1 cellular context compared by ENCODE assay signal in the genomic region with DNA sequence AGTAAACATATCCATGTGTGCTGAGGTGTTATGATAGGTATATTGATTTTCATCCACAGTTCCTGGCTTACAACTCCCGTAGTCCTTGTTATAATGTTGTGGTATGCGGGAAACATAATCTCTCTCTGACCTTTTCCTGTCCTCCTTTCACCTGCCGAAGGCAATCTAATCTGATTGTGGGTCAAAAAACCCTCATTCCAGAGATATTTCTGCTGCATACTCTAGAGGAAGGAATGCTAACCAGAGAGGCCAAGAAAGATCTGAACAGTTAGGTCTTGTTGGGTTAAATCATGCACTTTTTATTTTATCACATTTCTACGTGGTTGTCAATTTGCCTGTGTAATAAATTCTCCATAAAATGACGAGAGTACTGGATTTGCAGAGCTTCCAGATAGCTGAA.
TF ChIP-seq lines count a peak whose summit lies in the region.

No MANE protein-coding gene starts in this region.

TF ChIP-seq in SK-N-SH, 30 proteins besides CTCF, POLR2A, EP300 and RAD21 (continued from another document):
- TF ChIP-seq IRF3 (IDR thresholded peaks at IDR 0.05; ENCODE audit: low read depth, low read length) (no peak), FOSL2 (IDR thresholded peaks at IDR 0.05; ENCODE audit: borderline replicate concordance, low read depth) (no peak), CHD2 (IDR thresholded peaks at IDR 0.05; ENCODE audit: low read length, partially characterized antibody) (no peak), MAX (IDR thresholded peaks at IDR 0.05; ENCODE audit: low read depth) (no peak), NFIC (IDR thresholded peaks at IDR 0.05; ENCODE audit: borderline replicate concordance) (no peak), GABPA (IDR thresholded peaks at IDR 0.05; ENCODE audit: low read depth) (no peak), FOXM1 (IDR thresholded peaks at IDR 0.05; ENCODE audit: low read depth) (no peak), RCOR1 (IDR thresholded peaks at IDR 0.05; ENCODE audit: low read length) (no peak), ELF1 (IDR thresholded peaks at IDR 0.05) (no peak), JUND (IDR thresholded peaks at IDR 0.05) (no peak), TCF12 (IDR thresholded peaks at IDR 0.05) (no peak)
- TF ChIP-seq, protein P1, sequence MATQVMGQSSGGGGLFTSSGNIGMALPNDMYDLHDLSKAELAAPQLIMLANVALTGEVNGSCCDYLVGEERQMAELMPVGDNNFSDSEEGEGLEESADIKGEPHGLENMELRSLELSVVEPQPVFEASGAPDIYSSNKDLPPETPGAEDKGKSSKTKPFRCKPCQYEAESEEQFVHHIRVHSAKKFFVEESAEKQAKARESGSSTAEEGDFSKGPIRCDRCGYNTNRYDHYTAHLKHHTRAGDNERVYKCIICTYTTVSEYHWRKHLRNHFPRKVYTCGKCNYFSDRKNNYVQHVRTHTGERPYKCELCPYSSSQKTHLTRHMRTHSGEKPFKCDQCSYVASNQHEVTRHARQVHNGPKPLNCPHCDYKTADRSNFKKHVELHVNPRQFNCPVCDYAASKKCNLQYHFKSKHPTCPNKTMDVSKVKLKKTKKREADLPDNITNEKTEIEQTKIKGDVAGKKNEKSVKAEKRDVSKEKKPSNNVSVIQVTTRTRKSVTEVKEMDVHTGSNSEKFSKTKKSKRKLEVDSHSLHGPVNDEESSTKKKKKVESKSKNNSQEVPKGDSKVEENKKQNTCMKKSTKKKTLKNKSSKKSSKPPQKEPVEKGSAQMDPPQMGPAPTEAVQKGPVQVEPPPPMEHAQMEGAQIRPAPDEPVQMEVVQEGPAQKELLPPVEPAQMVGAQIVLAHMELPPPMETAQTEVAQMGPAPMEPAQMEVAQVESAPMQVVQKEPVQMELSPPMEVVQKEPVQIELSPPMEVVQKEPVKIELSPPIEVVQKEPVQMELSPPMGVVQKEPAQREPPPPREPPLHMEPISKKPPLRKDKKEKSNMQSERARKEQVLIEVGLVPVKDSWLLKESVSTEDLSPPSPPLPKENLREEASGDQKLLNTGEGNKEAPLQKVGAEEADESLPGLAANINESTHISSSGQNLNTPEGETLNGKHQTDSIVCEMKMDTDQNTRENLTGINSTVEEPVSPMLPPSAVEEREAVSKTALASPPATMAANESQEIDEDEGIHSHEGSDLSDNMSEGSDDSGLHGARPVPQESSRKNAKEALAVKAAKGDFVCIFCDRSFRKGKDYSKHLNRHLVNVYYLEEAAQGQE (IDR thresholded peaks at IDR 0.05; ENCODE audit: low read depth, low read length), result no peak
- TF ChIP-seq, protein P2, sequence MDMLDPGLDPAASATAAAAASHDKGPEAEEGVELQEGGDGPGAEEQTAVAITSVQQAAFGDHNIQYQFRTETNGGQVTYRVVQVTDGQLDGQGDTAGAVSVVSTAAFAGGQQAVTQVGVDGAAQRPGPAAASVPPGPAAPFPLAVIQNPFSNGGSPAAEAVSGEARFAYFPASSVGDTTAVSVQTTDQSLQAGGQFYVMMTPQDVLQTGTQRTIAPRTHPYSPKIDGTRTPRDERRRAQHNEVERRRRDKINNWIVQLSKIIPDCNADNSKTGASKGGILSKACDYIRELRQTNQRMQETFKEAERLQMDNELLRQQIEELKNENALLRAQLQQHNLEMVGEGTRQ (IDR thresholded peaks at IDR 0.05; ENCODE audit: borderline replicate concordance, low read depth, low read length), result no peak
